In genomic region chr14:41607966-41608663, GRCh38 we compare ENCODE assay signal across 1 cellular context.
A peak's percentile ranks its signal among the peaks of the same experiment; 100 is the strongest.
TF ChIP-seq lines count a peak whose summit lies in the region.

No MANE protein-coding gene starts in this region.

TF ChIP-seq in HepG2, 621 proteins besides CTCF, POLR2A, EP300 and RAD21 (continued from another document):
- TF ChIP-seq PRDM15 (CRISPR knock-in tag; IDR thresholded peaks at IDR 0.05) (no peak), ZNF292 (CRISPR knock-in tag; IDR thresholded peaks at IDR 0.05; ENCODE audit: borderline replicate concordance, low read depth) (no peak), ZNF225 (CRISPR knock-in tag; IDR thresholded peaks at IDR 0.05) (0 out of 2 replicates have a peak, but pooled peaks have one; percentile 34), DNMT1 (CRISPR knock-in tag; IDR thresholded peaks at IDR 0.05) (peak; percentile 68; the same call in 1 of the 2 replicates), CERS6 (CRISPR knock-in tag; IDR thresholded peaks at IDR 0.05) (no peak), ZNF761 (CRISPR knock-in tag; conservative IDR thresholded peaks at IDR 0.05) (no peak), ZFYVE20 (CRISPR knock-in tag; IDR thresholded peaks at IDR 0.05; ENCODE audit: borderline replicate concordance, low read depth) (no peak), ZNF768 (CRISPR knock-in tag; IDR thresholded peaks at IDR 0.05) (peak; percentile 46; the same call in 1 of the 2 replicates), CAMTA2 (CRISPR knock-in tag; IDR thresholded peaks at IDR 0.05; ENCODE audit: borderline replicate concordance) (no peak)
